8 cellular contexts compared by ENCODE assay signal in the genomic region with DNA sequence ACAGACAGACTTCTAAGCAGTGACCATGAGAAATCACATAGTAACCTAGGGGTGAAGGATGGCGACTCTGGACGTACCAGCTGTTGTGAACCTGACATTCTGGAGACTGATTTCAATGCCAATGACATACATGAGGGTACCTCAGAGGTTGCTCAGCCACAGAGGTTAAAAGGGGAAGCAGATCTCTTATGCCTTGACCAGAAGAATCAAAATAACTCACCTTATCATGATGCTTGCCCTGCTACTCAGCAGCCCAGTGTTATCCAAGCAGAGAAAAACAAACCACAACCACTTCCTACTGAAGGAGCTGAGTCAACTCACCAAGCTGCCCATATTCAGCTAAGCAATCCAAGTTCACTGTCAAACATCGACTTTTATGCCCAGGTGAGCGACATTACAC. TPM values are rescaled to one million over a fixed set of nuclear protein-coding genes. Genes with fewer than 3 reads are reported as not detected.
A peak's percentile ranks its signal among the peaks of the same experiment; 100 is the strongest.
DNase-seq lines count a peak whose midpoint lies in the region; ATAC-seq, FAIRE-seq and TF ChIP-seq lines count a peak whose summit lies in the region.

No MANE protein-coding gene starts in this region.

- TF ChIP-seq CTCF in epithelial cell of proximal tubule (conservative IDR thresholded peaks at IDR 0.05; ENCODE audit: low read depth, low read length) = no peak

- DNase-seq in HCEC 1CT (peak; percentile 3), M059J (ENCODE audit: low read depth) (peak; percentile 74), epithelial cell of proximal tubule (ENCODE audit: low read depth) (peak; percentile 12), SHP77 treated with DMSO at 0.1 percent for 48 hours (lab: John Stamatoyannopoulos, UW) (no peak), small intestine (no peak), cerebellar cortex (ENCODE audit: low spot score) (no peak)

- H3K4me3 ChIP-seq in epithelial cell of proximal tubule (ENCODE audit: low read depth, low read length) = no peak overlapping the region
- no peak overlapping the region for H3K4me3 ChIP-seq in small intestine (ENCODE audit: low read depth in 1 of 2, low read length in 2 of 2)

- H3K27ac ChIP-seq in small intestine (ENCODE audit: low read depth in 1 of 2, low read length in 1 of 2) = no peak overlapping the region

- no peaks in the 10 kb centered on the region for H3K36me3 ChIP-seq in small intestine (ENCODE audit: control insufficient read depth in 2 of 2, insufficient read depth in 2 of 2, low read length in 2 of 2)

- H3K4me1 ChIP-seq in small intestine (ENCODE audit: control insufficient read depth in 2 of 2, insufficient read depth in 1 of 2, low read depth in 1 of 2, low read length in 1 of 2) = no peaks in the 10 kb centered on the region

- no peaks in the 10 kb centered on the region for H3K9me3 ChIP-seq in small intestine (ENCODE audit: control insufficient read depth, low read depth)

- FAIRE-seq in small intestine (lab: Jason Lieb, UNC) = no peak

- peak; percentile 81 for ATAC-seq in GM18517 (IDR thresholded peaks at IDR 0.05; ENCODE audit: unreplicated experiment)
- ATAC-seq in HG02571 (IDR thresholded peaks at IDR 0.05; ENCODE audit: unreplicated experiment) = no peak

- WGBS in small intestine, 3 donors = 71 to 79% (median 78%) methylated on average over 4 of the region's 4 CpGs

- H3K27me3 ChIP-seq in small intestine (ENCODE audit: control insufficient read depth in 2 of 2, insufficient read depth in 2 of 2, low read length in 2 of 2) = no peaks in the 10 kb centered on the region

RNA-seq across cellular contexts. Expression of a gene that starts 38.0 kb away (rescaled TPM):
- total RNA-seq in M059J (2014; rRNA removed; shearing (Covaris generic)) = 1.6 and 3.0 TPM in 2 replicates
- 2.7 TPM in 2 replicates for total RNA-seq in epithelial cell of proximal tubule
- polyA plus RNA-seq in small intestine = 1 to 10 TPM; 1.6 to 4.1 (median 3.8) TPM

Comparison
In these comparisons a context has a peak if more than half of its experiments do, and no peak if none do; other contexts are left out.
1. DNase-seq: peak in HCEC 1CT (single experiment), M059J (single experiment) and epithelial cell of proximal tubule (single experiment); none in SHP77 treated with DMSO at 0.1 percent for 48 hours (single experiment), small intestine (single experiment) and cerebellar cortex (single experiment).